8 cellular contexts compared by ENCODE assay signal in genomic region chr10:80202934-80203834, GRCh38. TPM values are rescaled to one million over a fixed set of nuclear protein-coding genes. Genes with fewer than 3 reads are reported as not detected.
DNase-seq lines count a peak whose midpoint lies in the region; ATAC-seq and TF ChIP-seq lines count a peak whose summit lies in the region.

No MANE protein-coding gene starts in this region.

- ATAC-seq in HG03575 (IDR thresholded peaks at IDR 0.05; ENCODE audit: extremely low read depth, insufficient number of reproducible peaks, low FRiP score, unreplicated experiment), result peak; percentile 51

- in situ Hi-C loops in astrocyte of the spinal cord (cut with HindIII; ENCODE audit: low sequenced_read_pairs), result no loop called here

- DNase-seq in Daoy (ENCODE audit: low read depth) (peak; percentile 86), GM20000 (ENCODE audit: low spot score) (peak; percentile 81), T-helper 1 cell (peak in 4 of 5 donors; percentile 43 to 85 (median 55)), astrocyte of the spinal cord (ENCODE audit: low read depth, low spot score) (peak; percentile 93), iris pigment epithelial cell (ENCODE audit: low read depth) (peak; percentile 93), cerebellar nuclear complex (lab: John Stamatoyannopoulos, UW) (no peak)
- peak; percentile 68 to 74 for DNase-seq in stimulated activated CD4-positive, alpha-beta T cell treated with anti-CD3 and anti-CD28 coated beads, Interleukin-2, amount 100 ng/mL, for 24 hours

- H3K4me3 ChIP-seq in astrocyte of the spinal cord (ENCODE audit: low read depth, low read length), result peak overlapping the region; percentile 81

- TF ChIP-seq CTCF in GM20000 (IDR thresholded peaks at IDR 0.05; ENCODE audit: extremely low read depth, missing control alignments) (peak; percentile 39), astrocyte of the spinal cord (IDR thresholded peaks at IDR 0.05; ENCODE audit: low read depth, low read length) (no peak)

RNA-seq across cellular contexts. Expression of gene ANXA11, which starts 2.2 kb away (rescaled TPM):
- total RNA-seq in Daoy (2014; rRNA removed; shearing (Covaris generic)), result 34.2 and 43.6 TPM in 2 replicates

Comparison
In these comparisons a context has a peak if more than half of its experiments do, and no peak if none do; other contexts are left out.
1. DNase-seq: peak in Daoy (single experiment), GM20000 (single experiment), T-helper 1 cell (4 of 5), astrocyte of the spinal cord (single experiment), iris pigment epithelial cell (single experiment) and stimulated activated CD4-positive, alpha-beta T cell treated with anti-CD3 and anti-CD28 coated beads, Interleukin-2, amount 100 ng/mL, for 24 hours (2 of 2); none in cerebellar nuclear complex (0 of 2).